In the genomic region with DNA sequence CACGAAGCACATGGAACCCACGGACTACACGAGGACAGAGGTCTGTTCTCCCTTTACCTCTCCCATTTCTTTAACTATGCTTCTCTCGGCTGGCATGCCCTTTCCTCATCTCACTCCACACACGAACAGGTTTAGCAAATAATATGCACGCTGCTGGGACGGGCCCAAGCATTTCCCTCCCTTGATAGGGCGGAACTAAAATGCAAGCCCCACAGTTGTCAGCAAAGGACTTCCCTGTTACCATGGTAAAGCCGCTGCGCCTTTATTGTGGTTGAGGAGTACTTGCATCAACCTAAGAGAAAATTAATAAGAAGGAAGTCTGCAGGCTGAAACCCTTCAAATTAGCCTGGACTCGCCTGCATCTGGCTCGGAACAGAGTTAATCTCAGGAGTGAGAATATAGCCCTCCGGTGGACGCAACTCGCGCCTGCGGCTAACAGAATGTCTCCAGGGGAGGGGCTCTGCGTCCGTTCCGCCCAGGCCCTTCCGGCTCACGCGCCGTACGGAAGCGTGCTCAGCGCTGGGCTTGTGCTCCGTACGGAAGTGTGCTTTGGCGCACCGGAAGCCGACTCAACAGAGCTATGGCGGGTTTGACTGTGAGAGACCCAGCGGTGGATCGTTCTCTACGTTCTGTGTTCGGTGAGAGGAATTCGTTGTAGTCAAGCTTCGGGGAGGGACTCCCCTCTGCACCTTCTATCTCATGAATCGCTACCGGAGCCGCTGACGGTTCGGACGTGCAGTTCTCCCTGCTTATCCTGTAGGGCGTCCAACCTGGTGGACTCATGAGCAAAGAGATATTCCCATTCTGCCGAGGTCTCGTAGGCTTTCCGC, we compare ENCODE assay signal across 1 cellular context.
TF ChIP-seq lines count a peak whose summit lies in the region.

A gene with protein sequence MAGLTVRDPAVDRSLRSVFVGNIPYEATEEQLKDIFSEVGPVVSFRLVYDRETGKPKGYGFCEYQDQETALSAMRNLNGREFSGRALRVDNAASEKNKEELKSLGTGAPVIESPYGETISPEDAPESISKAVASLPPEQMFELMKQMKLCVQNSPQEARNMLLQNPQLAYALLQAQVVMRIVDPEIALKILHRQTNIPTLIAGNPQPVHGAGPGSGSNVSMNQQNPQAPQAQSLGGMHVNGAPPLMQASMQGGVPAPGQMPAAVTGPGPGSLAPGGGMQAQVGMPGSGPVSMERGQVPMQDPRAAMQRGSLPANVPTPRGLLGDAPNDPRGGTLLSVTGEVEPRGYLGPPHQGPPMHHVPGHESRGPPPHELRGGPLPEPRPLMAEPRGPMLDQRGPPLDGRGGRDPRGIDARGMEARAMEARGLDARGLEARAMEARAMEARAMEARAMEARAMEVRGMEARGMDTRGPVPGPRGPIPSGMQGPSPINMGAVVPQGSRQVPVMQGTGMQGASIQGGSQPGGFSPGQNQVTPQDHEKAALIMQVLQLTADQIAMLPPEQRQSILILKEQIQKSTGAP (plus strand): TSS at position 555 of the 830 bp plus-strand sequence. CDS start 26 bp downstream, at position 581.

TF ChIP-seq in GM23338, 12 proteins besides CTCF, POLR2A, EP300 and RAD21 (continued from another document):
- TF ChIP-seq, protein P1, sequence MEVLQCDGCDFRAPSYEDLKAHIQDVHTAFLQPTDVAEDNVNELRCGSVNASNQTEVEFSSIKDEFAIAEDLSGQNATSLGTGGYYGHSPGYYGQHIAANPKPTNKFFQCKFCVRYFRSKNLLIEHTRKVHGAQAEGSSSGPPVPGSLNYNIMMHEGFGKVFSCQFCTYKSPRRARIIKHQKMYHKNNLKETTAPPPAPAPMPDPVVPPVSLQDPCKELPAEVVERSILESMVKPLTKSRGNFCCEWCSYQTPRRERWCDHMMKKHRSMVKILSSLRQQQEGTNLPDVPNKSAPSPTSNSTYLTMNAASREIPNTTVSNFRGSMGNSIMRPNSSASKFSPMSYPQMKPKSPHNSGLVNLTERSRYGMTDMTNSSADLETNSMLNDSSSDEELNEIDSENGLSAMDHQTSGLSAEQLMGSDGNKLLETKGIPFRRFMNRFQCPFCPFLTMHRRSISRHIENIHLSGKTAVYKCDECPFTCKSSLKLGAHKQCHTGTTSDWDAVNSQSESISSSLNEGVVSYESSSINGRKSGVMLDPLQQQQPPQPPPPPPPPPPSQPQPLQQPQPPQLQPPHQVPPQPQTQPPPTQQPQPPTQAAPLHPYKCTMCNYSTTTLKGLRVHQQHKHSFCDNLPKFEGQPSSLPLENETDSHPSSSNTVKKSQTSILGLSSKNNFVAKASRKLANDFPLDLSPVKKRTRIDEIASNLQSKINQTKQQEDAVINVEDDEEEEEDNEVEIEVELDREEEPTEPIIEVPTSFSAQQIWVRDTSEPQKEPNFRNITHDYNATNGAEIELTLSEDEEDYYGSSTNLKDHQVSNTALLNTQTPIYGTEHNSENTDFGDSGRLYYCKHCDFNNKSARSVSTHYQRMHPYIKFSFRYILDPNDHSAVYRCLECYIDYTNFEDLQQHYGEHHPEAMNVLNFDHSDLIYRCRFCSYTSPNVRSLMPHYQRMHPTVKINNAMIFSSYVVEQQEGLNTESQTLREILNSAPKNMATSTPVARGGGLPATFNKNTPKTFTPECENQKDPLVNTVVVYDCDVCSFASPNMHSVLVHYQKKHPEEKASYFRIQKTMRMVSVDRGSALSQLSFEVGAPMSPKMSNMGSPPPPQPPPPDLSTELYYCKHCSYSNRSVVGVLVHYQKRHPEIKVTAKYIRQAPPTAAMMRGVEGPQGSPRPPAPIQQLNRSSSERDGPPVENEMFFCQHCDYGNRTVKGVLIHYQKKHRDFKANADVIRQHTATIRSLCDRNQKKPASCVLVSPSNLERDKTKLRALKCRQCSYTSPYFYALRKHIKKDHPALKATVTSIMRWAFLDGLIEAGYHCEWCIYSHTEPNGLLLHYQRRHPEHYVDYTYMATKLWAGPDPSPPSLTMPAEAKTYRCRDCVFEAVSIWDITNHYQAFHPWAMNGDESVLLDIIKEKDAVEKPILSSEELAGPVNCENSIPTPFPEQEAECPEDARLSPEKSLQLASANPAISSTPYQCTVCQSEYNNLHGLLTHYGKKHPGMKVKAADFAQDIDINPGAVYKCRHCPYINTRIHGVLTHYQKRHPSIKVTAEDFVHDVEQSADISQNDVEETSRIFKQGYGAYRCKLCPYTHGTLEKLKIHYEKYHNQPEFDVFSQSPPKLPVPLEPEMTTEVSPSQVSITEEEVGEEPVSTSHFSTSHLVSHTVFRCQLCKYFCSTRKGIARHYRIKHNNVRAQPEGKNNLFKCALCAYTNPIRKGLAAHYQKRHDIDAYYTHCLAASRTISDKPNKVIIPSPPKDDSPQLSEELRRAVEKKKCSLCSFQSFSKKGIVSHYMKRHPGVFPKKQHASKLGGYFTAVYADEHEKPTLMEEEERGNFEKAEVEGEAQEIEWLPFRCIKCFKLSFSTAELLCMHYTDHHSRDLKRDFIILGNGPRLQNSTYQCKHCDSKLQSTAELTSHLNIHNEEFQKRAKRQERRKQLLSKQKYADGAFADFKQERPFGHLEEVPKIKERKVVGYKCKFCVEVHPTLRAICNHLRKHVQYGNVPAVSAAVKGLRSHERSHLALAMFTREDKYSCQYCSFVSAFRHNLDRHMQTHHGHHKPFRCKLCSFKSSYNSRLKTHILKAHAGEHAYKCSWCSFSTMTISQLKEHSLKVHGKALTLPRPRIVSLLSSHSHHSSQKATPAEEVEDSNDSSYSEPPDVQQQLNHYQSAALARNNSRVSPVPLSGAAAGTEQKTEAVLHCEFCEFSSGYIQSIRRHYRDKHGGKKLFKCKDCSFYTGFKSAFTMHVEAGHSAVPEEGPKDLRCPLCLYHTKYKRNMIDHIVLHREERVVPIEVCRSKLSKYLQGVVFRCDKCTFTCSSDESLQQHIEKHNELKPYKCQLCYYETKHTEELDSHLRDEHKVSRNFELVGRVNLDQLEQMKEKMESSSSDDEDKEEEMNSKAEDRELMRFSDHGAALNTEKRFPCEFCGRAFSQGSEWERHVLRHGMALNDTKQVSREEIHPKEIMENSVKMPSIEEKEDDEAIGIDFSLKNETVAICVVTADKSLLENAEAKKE (CRISPR knock-in tag; IDR thresholded peaks at IDR 0.05) = no peak
- TF ChIP-seq POLR2AphosphoS5 (IDR thresholded peaks at IDR 0.05; ENCODE audit: low read depth) = peak; percentile 79
- no peak for TF ChIP-seq ZNF331 (CRISPR knock-in tag; IDR thresholded peaks at IDR 0.05; ENCODE audit: low read depth)
